Comparison of ENCODE assay signal across 1 cellular context in genomic region chr7:1329966-1330915, GRCh38.
TF ChIP-seq lines count a peak whose summit lies in the region.

No MANE protein-coding gene starts in this region.

TF ChIP-seq in IMR-90, 13 proteins besides CTCF, POLR2A, EP300 and RAD21 (continued from another document):
- TF ChIP-seq ELK1 (IDR thresholded peaks at IDR 0.05; ENCODE audit: borderline replicate concordance, low read depth, low read length) (no peak), MAZ (IDR thresholded peaks at IDR 0.05; ENCODE audit: borderline replicate concordance, low read depth, low read length) (no peak), CHD1 (IDR thresholded peaks at IDR 0.05; ENCODE audit: low read depth, low read length) (no peak)
